In the genomic region with DNA sequence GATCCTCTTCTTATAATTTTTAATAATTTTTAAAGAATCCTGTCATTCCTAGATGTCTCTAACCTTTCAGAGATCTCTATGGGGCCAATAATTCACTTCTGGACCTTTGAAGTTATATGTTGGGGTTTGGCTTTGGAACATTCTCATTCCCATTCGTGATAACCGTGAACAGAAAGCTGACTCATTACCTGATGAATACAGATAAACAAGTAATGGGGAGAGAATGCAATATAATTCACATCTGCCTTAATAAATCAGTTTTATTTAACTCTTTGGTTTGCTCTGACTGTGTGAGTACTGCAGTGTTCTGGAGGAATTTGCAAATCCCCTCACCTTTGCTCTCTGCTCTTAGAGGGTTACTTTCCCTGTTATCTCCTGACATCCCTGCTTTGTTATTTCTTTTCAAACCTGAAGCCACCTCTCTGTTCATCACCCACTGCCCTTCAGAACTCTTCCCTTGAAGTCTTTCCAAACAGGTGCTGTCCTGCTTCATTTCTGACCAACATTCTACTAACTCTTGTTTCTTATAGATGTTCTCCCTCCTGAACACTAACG, we compare ENCODE assay signal across 21 cellular contexts.
DNase-seq lines count a peak whose midpoint lies in the region; ATAC-seq and TF ChIP-seq lines count a peak whose summit lies in the region.
"Had no signal": no experiment of that assay in that cellular context is flagged by ENCODE, and none has a peak within 500 bp of the region (broad histone marks: within the 10 kb centered on the region; RNA-seq: fewer than 3 reads in every experiment).

No MANE protein-coding gene starts in this region.

- intact Hi-C loops in uterus (cut with DNase I; ENCODE audit: low total_unique reads), result loop anchor here (10.0 kb wide), 1 partner anchor 47 kb away; no protein-coding TSS in a partner anchor

- DNase-seq in activated naive CD4-positive, alpha-beta T cell treated with anti-CD3 and anti-CD28 coated beads, Interleukin-2, amount 50 U/mL, for 72 hours (ENCODE audit: low spot score in 2 of 2), result no peak
- DNase-seq in activated naive CD4-positive, alpha-beta T cell treated with anti-CD3 and anti-CD28 coated beads, Interleukin-2, amount 50 U/mL, for 16 hours, result no peak
- DNase-seq in RWPE2 (ENCODE audit: low spot score), result no peak
- peak; percentile 59 for DNase-seq in fibroblast of the aortic adventitia (ENCODE audit: low read depth)
- no peak for DNase-seq in uterus
- DNase-seq in NCI-H82 (lab: John Stamatoyannopoulos, UW), result no peak
- DNase-seq in left lobe of liver (ENCODE audit: low spot score), result no peak
- DNase-seq in NCI-H1436 (lab: John Stamatoyannopoulos, UW), result no peak
- DNase-seq: activated CD4-positive, alpha-beta T cell treated with anti-CD3 and anti-CD28 coated beads, Interleukin-2, amount 10 ng/mL, durations not matched to agents 7 days and 5 days; activated T-cell treated with anti-CD3 and anti-CD28 coated beads, Interleukin-2, amount 50 U/mL, for 1 hour; amygdala; left cardiac atrium; NCI-H2227 treated with DMSO at 0.1 percent for 48 hours; NK-92 treated with Interleukin-12 subunit alpha and Interleukin-12 subunit beta, amount 100 ng/mL, for 24 hours; occipital lobe; SHP77; spleen; stimulated activated naive CD4-positive, alpha-beta T cell; T-helper 9 cell; upper lobe of left lung had no signal

- peaks cover 0 to 10% of the 10 kb centered on the region in 2 donors for H3K36me3 Mint-ChIP-seq in activated naive CD4-positive, alpha-beta T cell treated with anti-CD3 and anti-CD28 coated beads, Interleukin-2, amount 50 U/mL, for 72 hours

- H3K27me3 ChIP-seq in RWPE2 (ENCODE audit: insufficient read depth, poor library complexity, severe bottlenecking) (no peaks in the 10 kb centered on the region), uterus (no peaks in the 10 kb centered on the region)
- H3K27me3 ChIP-seq: spleen, upper lobe of left lung had no signal

- no peaks in the 10 kb centered on the region for H3K9me3 ChIP-seq in RWPE2 (ENCODE audit: severe bottlenecking)
- H3K9me3 ChIP-seq in uterus, result no peaks in the 10 kb centered on the region
- H3K9me3 ChIP-seq: spleen, upper lobe of left lung had no signal

- no peak for TF ChIP-seq POLR2A in uterus (IDR thresholded peaks at IDR 0.05)

- TF ChIP-seq CTCF in RWPE2 (IDR thresholded peaks at IDR 0.05; ENCODE audit: poor library complexity, severe bottlenecking) (no peak), fibroblast of the aortic adventitia (IDR thresholded peaks at IDR 0.05; ENCODE audit: insufficient read depth, low read length) (no peak), uterus (IDR thresholded peaks at IDR 0.05) (no peak)

- ATAC-seq in activated naive CD4-positive, alpha-beta T cell treated with anti-CD3 and anti-CD28 coated beads, Interleukin-2, amount 50 U/mL, for 72 hours, result no peak
- ATAC-seq in RWPE2 (ENCODE audit: low read depth) (peak; percentile 54), left lobe of liver (no peak)
- ATAC-seq: left cardiac atrium had no signal

- no peak overlapping the region for H3K4me3 ChIP-seq in RWPE2 (ENCODE audit: severe bottlenecking)
- no peak overlapping the region for H3K4me3 ChIP-seq in fibroblast of the aortic adventitia (ENCODE audit: low read depth, low read length)
- no peak overlapping the region for H3K4me3 ChIP-seq in uterus
- H3K4me3 ChIP-seq: coronary artery, spleen, upper lobe of left lung had no signal

- peak overlapping the region; percentile 22 to 83 for H3K27ac Mint-ChIP-seq in activated naive CD4-positive, alpha-beta T cell treated with anti-CD3 and anti-CD28 coated beads, Interleukin-2, amount 50 U/mL, for 72 hours

- H3K27ac ChIP-seq in RWPE2 (ENCODE audit: poor library complexity, severe bottlenecking), result peak overlapping the region; percentile 99
- H3K27ac ChIP-seq in uterus, result peak overlapping the region; percentile 66 to 81
- H3K27ac ChIP-seq: coronary artery, spleen, upper lobe of left lung had no signal

- peaks cover 2 to 16% of the 10 kb centered on the region in 2 donors for H3K9me3 Mint-ChIP-seq in activated naive CD4-positive, alpha-beta T cell treated with anti-CD3 and anti-CD28 coated beads, Interleukin-2, amount 50 U/mL, for 72 hours

- peaks cover 63% of the 10 kb centered on the region for H3K4me1 ChIP-seq in RWPE2 (ENCODE audit: insufficient read depth, poor library complexity, severe bottlenecking)
- peaks cover 6% of the 10 kb centered on the region in 2 donors for H3K4me1 ChIP-seq in uterus

- no peaks in the 10 kb centered on the region for H3K36me3 ChIP-seq in RWPE2 (ENCODE audit: low read depth)
- no peaks in the 10 kb centered on the region for H3K36me3 ChIP-seq in uterus
- H3K36me3 ChIP-seq: spleen, upper lobe of left lung had no signal
